ENCODE assay signal across 9 cellular contexts in the genomic region with DNA sequence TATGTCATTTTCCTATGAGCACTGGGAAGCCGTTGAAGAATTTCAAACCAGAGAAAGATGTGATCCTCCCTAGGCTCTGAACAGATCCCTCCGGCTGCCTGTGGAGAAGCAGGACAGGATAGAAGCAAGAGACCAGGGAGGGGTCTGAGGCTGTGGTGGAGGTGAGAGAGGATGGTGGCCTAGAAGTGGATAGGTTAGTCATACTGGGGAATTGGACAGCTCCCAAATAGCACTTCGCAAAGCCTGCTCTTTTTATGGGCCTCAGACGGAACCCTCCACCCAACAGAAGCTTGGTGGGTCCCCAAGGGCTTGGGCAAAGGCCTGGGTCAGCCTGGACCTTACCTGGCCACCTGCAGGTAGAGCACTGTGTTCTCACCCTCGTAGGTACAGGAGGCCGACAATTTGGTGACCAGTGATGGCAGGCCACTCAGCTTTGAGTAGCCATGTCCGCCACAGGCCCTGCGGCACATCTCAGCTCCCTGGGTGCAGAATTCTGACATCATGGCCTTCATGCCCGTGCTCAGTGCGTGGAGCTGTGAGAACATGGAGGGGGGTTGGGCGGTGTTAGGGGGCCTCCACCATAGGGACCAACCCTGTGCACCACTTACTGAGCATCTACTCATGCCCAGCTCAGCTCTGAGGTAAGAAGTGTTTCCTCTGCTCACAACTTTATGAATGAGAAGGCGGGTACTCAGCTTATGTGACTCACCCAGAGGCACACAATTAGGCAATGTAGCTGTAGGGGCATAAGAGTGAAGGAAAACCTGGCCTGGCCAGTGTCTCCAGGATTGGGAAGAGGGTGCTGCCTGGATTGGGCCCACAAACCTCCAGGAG. TPM values are rescaled to one million over a fixed set of nuclear protein-coding genes. Genes with fewer than 3 reads are reported as not detected.
A peak's percentile ranks its signal among the peaks of the same experiment; 100 is the strongest.
DNase-seq lines count a peak whose midpoint lies in the region; ATAC-seq, FAIRE-seq and TF ChIP-seq lines count a peak whose summit lies in the region.
"Had no signal": no experiment of that assay in that cellular context is flagged by ENCODE, and none has a peak within 500 bp of the region (broad histone marks: within the 10 kb centered on the region; RNA-seq: fewer than 3 reads in every experiment).

No MANE protein-coding gene starts in this region.

- no peaks in the 10 kb centered on the region for H3K27me3 ChIP-seq in ascending aorta

- H3K4me3 ChIP-seq in epithelial cell of esophagus (ENCODE audit: low read length) (no peak overlapping the region), ascending aorta (no peak overlapping the region)

- peak; percentile 91 for FAIRE-seq in H54 (lab: Jason Lieb, UNC)

- H3K27ac ChIP-seq in ascending aorta = no peak overlapping the region

- ATAC-seq in omental fat pad (ENCODE audit: low FRiP score) (peak; percentile 70), HG02852 (IDR thresholded peaks at IDR 0.05; ENCODE audit: unreplicated experiment) (no peak), GM18520 (IDR thresholded peaks at IDR 0.05; ENCODE audit: unreplicated experiment) (no peak)

- no peaks in the 10 kb centered on the region for H3K9me3 ChIP-seq in ascending aorta

- DNase-seq in H54 (ENCODE audit: insufficient read length, low spot score) (peak; percentile 84), OCI-M1 (lab: John Stamatoyannopoulos, UW) (peak; percentile 7), epithelial cell of esophagus (ENCODE audit: low read depth) (peak; percentile 96), omental fat pad (ENCODE audit: low spot score) (no peak), ascending aorta (ENCODE audit: low spot score in 2 of 2) (no peak)
- DNase-seq: activated naive CD8-positive, alpha-beta T cell treated with anti-CD3 and anti-CD28 coated beads, Interleukin-2, amount 10 ng/mL, durations not matched to agents 7 days and 5 days; NCI-H2081 had no signal

- intact Hi-C loops in ascending aorta (cut with DNase I) = no loop called here

- no peaks in the 10 kb centered on the region for H3K4me1 ChIP-seq in ascending aorta

- TF ChIP-seq CTCF in epithelial cell of esophagus (IDR thresholded peaks at IDR 0.05; ENCODE audit: insufficient read depth, low read depth, low read length, missing control alignments) (no peak), omental fat pad (IDR thresholded peaks at IDR 0.05) (no peak), ascending aorta (IDR thresholded peaks at IDR 0.05) (no peak)

- H3K36me3 ChIP-seq in ascending aorta = peaks cover 20 to 72% of the 10 kb centered on the region in 2 donors

- no peak for TF ChIP-seq POLR2A in H54 (IDR thresholded peaks at IDR 0.05; ENCODE audit: low read depth, low read length)

RNA-seq across cellular contexts. Expression of a gene that starts 10.6 kb away (rescaled TPM):
- total RNA-seq in omental fat pad = 10 to 100 TPM; 10.4 to 26.8 (median 15.3) TPM
- total RNA-seq in ascending aorta = 32.6 TPM
- total RNA-seq: activated naive CD8-positive, alpha-beta T cell treated with anti-CD3 and anti-CD28 coated beads, Interleukin-2, amount 10 ng/mL, durations not matched to agents 7 days and 5 days had no signal

RNA-seq across cellular contexts. Expression of a gene that starts 34.4 kb away (rescaled TPM):
- total RNA-seq in omental fat pad = 10 to 100 TPM; 11.9 to 17.2 (median 14.6) TPM
- 6.6 TPM for total RNA-seq in ascending aorta

RNA-seq across cellular contexts. Expression of a gene that starts 50.9 kb away (rescaled TPM):
- total RNA-seq in omental fat pad (100 to 1,000 TPM in 1 of 4 donors, 10 to 100 TPM in 3; 26.4 to 165 (median 59.4) TPM), ascending aorta (93.4 TPM)
- total RNA-seq: activated naive CD8-positive, alpha-beta T cell treated with anti-CD3 and anti-CD28 coated beads, Interleukin-2, amount 10 ng/mL, durations not matched to agents 7 days and 5 days had no signal

Comparison
In these comparisons a context has a peak if more than half of its experiments do, and no peak if none do; other contexts are left out.
1. DNase-seq: peak in H54 (single experiment), OCI-M1 (single experiment) and epithelial cell of esophagus (single experiment); none in omental fat pad (single experiment) and ascending aorta (0 of 2).